1 cellular context compared by ENCODE assay signal in genomic region chr6:34961082-34961481, GRCh38.
TF ChIP-seq lines count a peak whose summit lies in the region.

No MANE protein-coding gene starts in this region.

TF ChIP-seq in SK-N-SH, 30 proteins besides CTCF, POLR2A, EP300 and RAD21 (continued from another document):
- no peak for TF ChIP-seq IRF3 (IDR thresholded peaks at IDR 0.05; ENCODE audit: low read depth, low read length)
